In the genomic region with DNA sequence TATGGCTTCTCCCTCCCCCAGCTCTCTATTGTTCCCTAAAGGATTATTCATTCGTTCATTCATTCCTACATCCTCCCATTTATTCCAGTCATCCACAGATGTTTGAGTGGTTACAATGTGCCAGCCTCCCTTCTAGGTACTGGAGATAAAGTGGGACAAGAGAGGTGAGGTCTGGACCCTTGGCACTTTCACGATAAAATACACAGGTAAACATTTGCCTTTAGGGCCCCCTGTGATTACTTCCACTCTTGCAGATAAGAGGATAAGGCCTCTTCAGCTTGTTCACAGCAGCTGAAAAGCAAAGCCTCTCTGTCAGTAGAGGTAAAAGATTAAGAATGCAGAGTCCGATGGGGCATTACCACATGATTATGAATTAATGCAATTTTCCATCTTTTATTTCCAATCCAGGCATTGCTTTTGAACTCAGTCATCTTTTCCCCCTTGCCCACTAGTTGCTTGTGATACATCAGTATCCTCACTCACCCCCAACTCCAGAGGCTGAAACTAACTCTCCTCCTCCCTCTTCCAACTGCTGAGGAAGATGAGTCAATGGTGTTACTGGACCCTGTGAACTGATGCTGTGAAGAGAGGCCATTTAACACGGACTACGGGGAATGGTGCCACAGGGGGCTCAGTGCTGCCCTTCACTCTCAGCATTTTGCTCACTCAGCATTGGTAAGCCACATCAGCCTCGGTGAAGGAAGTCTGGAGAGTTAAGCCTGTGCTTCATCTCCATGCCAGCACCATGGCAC, we compare ENCODE assay signal across 10 cellular contexts. TPM values are rescaled to one million over a fixed set of nuclear protein-coding genes. Genes with fewer than 3 reads are reported as not detected.
DNase-seq lines count a peak whose midpoint lies in the region; ATAC-seq, FAIRE-seq and TF ChIP-seq lines count a peak whose summit lies in the region.
"Had no signal": no experiment of that assay in that cellular context is flagged by ENCODE, and none has a peak within 500 bp of the region (broad histone marks: within the 10 kb centered on the region; RNA-seq: fewer than 3 reads in every experiment).

No MANE protein-coding gene starts in this region.

- TF ChIP-seq CTCF in D721Med (IDR thresholded peaks at IDR 0.05; ENCODE audit: insufficient read depth, missing control alignments), result no peak
- no peak for TF ChIP-seq CTCF in Panc1 (IDR thresholded peaks at IDR 0.05)
- no peak for TF ChIP-seq CTCF in hepatocyte (IDR thresholded peaks at IDR 0.05; ENCODE audit: poor library complexity)
- no peak for TF ChIP-seq CTCF in omental fat pad (IDR thresholded peaks at IDR 0.05)
- no peak for TF ChIP-seq CTCF in GM13977 (IDR thresholded peaks at IDR 0.05; ENCODE audit: extremely low read depth, insufficient read depth, missing control alignments)

- intact Hi-C loops in Panc1 (cut with micrococcal nuclease; ENCODE audit: unreplicated experiment), result no loop called here

- in situ Hi-C loops in ACHN (cut with HindIII; ENCODE audit: low pct_ligation_motif_present, low pct_unique_long_range_greater_than_20kb, low sequenced_read_pairs) (no loop called here), Panc1 (cut with HindIII; ENCODE audit: low pct_unique_long_range_greater_than_20kb, low sequenced_read_pairs) (no loop called here), GM13977 (cut with MboI; ENCODE audit: low pct_unique_long_range_greater_than_20kb, low sequenced_read_pairs, unreplicated experiment) (no loop called here)

- H3K36me3 ChIP-seq in Panc1 (ENCODE audit: control insufficient read depth, insufficient read depth, low read length), result no peaks in the 10 kb centered on the region
- H3K36me3 ChIP-seq in hepatocyte (replicated peaks; ENCODE audit: insufficient read depth, low read depth), result no peaks in the 10 kb centered on the region
- H3K36me3 ChIP-seq: esophagus muscularis mucosa had no signal

- H3K9me2 ChIP-seq in hepatocyte (replicated peaks; ENCODE audit: insufficient read depth), result no peaks in the 10 kb centered on the region

- no peak overlapping the region for H3K27ac ChIP-seq in Panc1 (ENCODE audit: low read length)
- peak overlapping the region; percentile 85 for H3K27ac ChIP-seq in hepatocyte
- H3K27ac ChIP-seq: esophagus muscularis mucosa had no signal

- peak; percentile 9 for DNase-seq in ACHN
- peak; percentile 34 for DNase-seq in D721Med (ENCODE audit: insufficient read length, low spot score)
- no peak for DNase-seq in Panc1 (ENCODE audit: low read depth, low spot score)
- no peak for DNase-seq in hepatocyte (ENCODE audit: low spot score)
- DNase-seq in omental fat pad (ENCODE audit: low spot score), result no peak
- no peak for DNase-seq in GM13977 (ENCODE audit: low spot score)
- DNase-seq: NCI-H1694 had no signal

- no peak overlapping the region for H2AFZ ChIP-seq in hepatocyte

- ATAC-seq in Panc1 (0 out of 2 replicates have a peak, but pooled peaks have one; percentile 31), omental fat pad (ENCODE audit: low FRiP score) (no peak), HG02852 (IDR thresholded peaks at IDR 0.05; ENCODE audit: unreplicated experiment) (no peak), GM19035 (IDR thresholded peaks at IDR 0.05; ENCODE audit: unreplicated experiment) (no peak)

- CTCF ChIA-PET in Panc1 (lab: Charles Lee), result no interaction called here

- POLR2A ChIA-PET in Panc1 (lab: Charles Lee), result no interaction called here

- H3K27me3 ChIP-seq in Panc1 (ENCODE audit: control insufficient read depth, insufficient read depth, low read length) (peaks cover 14% of the 10 kb centered on the region), hepatocyte (no peaks in the 10 kb centered on the region)

- H3K4me3 ChIP-seq in Panc1 (ENCODE audit: low read depth in 2 of 2, low read length in 2 of 2), result no peak overlapping the region
- no peak overlapping the region for H3K4me3 ChIP-seq in hepatocyte

- H3K9me3 ChIP-seq in Panc1 (ENCODE audit: control insufficient read depth, insufficient read depth, low read depth, low read length) (no peaks in the 10 kb centered on the region), hepatocyte (ENCODE audit: low read depth) (no peaks in the 10 kb centered on the region)

- no TSS peak for BruUV-seq in Panc1 (replicated peaks; lab: Mats Ljungman, UMichigan)

- H3K4me2 ChIP-seq in hepatocyte, result peak overlapping the region; percentile 91

- 34% methylated on average over 6 of the region's 6 CpGs for whole genome bisulfite sequencing in hepatocyte (ENCODE audit: low lambda C conversion rate, missing lambda C conversion rate)

- no peaks in the 10 kb centered on the region for H4K20me1 ChIP-seq in hepatocyte (ENCODE audit: insufficient read depth, poor library complexity, severe bottlenecking)

- no peak for FAIRE-seq in D721Med (lab: Jason Lieb, UNC)

- H3K4me1 ChIP-seq in Panc1 (ENCODE audit: control insufficient read depth, insufficient read depth, low read length) (peaks cover 6% of the 10 kb centered on the region; the same call in 1 of the 2 replicates), hepatocyte (ENCODE audit: insufficient read depth) (peaks cover 43% of the 10 kb centered on the region)

- H3K79me2 ChIP-seq in hepatocyte, result peaks cover 18% of the 10 kb centered on the region

RNA-seq across cellular contexts. Expression of a gene that starts 1.1 kb away (rescaled TPM):
- total RNA-seq in Panc1 (2021; ENCODE audit: unreplicated experiment) (0.23 TPM), hepatocyte (218 and 256 TPM in 2 replicates), omental fat pad (100 to 1,000 TPM in 1 of 4 donors, 10 to 100 TPM in 3; 11.7 to 105 (median 21.0) TPM)
- not detected for polyA plus RNA-seq in Panc1 (2012; ENCODE audit: insufficient read length)
- polyA plus RNA-seq in hepatocyte, result 147 and 149 TPM in 2 replicates

Comparison
In these comparisons a context has a peak if more than half of its experiments do, and no peak if none do; other contexts are left out.
1. DNase-seq: peak in ACHN (single experiment) and D721Med (single experiment); none in Panc1 (single experiment), hepatocyte (single experiment), omental fat pad (single experiment) and GM13977 (single experiment).
2. RNA of a gene that starts 1.1 kb away (total RNA-seq): 218 to 256 TPM in hepatocyte and 11.7 to 105 TPM in omental fat pad; 0.23 TPM in Panc1 (single experiment); every median in the first group is over 10 times any median in the second.